Comparison of ENCODE assay signal across 8 cellular contexts in genomic region chr7:25117226-25118047, GRCh38. TPM values are rescaled to one million over a fixed set of nuclear protein-coding genes. Genes with fewer than 3 reads are reported as not detected.
DNase-seq lines count a peak whose midpoint lies in the region; ATAC-seq and TF ChIP-seq lines count a peak whose summit lies in the region.

No MANE protein-coding gene starts in this region.

- 45 to 49% methylated on average over 7 of the region's 7 CpGs for WGBS in heart right ventricle, 2 donors

- CTCF ChIA-PET in GM10248 (lab: Yijun Ruan, JAX): interaction anchor here (0.9 to 4.1 kb wide), 8 partner anchors 19 to 316 kb away, joined by 3 to 21 read pairs (median 6); no protein-coding TSS in a partner anchor

- peaks cover 0 to 23% (median 10%) of the 10 kb centered on the region in 9 donors for H3K4me1 ChIP-seq in heart right ventricle
- H3K4me1 ChIP-seq in BE2C: no peaks in the 10 kb centered on the region; the same call in 1 of the 2 replicates

- no peak overlapping the region for H3K4me3 ChIP-seq in heart right ventricle
- no peak overlapping the region for H3K4me3 ChIP-seq in BE2C (ENCODE audit: low read depth, low read length)

- TF ChIP-seq CTCF in GM10248 (IDR thresholded peaks at IDR 0.05; ENCODE audit: control extremely low read depth, extremely low read depth, low read depth, missing control alignments) (no peak), heart right ventricle (IDR thresholded peaks at IDR 0.05) (no peak), BE2C (IDR thresholded peaks at IDR 0.05; ENCODE audit: low read depth, low read length) (no peak), omental fat pad (IDR thresholded peaks at IDR 0.05) (no peak)

- H3K9me3 ChIP-seq in heart right ventricle: no peaks in the 10 kb centered on the region
- no peaks in the 10 kb centered on the region for H3K9me3 ChIP-seq in BE2C

- intact Hi-C loops in heart right ventricle (cut with DNase I): no loop called here

- POLR2A ChIA-PET in GM10248 (lab: Yijun Ruan, JAX): interaction anchor here (1.2 kb wide), 1 partner anchor 25 kb away, joined by 3 read pairs; no protein-coding TSS in a partner anchor

- peak overlapping the region in 2 of 10 donors; percentile 49 to 56 for H3K27ac ChIP-seq in heart right ventricle

- ATAC-seq in GM19463 (IDR thresholded peaks at IDR 0.05; ENCODE audit: unreplicated experiment) (peak; percentile 83), HG03378 (IDR thresholded peaks at IDR 0.05; ENCODE audit: unreplicated experiment) (peak; percentile 89), heart right ventricle (peak in 7 of 8 donors; percentile 23 to 67 (median 46)), omental fat pad (ENCODE audit: low FRiP score) (no peak)

- H3K27me3 ChIP-seq in heart right ventricle: no peaks in the 10 kb centered on the region
- H3K27me3 ChIP-seq in BE2C: no peaks in the 10 kb centered on the region

- H3K36me3 ChIP-seq in heart right ventricle: peaks cover 0 to 41% (median 14%) of the 10 kb centered on the region in 9 donors
- peaks cover 53% of the 10 kb centered on the region for H3K36me3 ChIP-seq in BE2C

- DNase-seq in GM10248 (ENCODE audit: extremely low spot score) (peak; percentile 70), heart right ventricle (no peak), BE2C (no peak), GOT3 (lab: John Stamatoyannopoulos, UW) (no peak), omental fat pad (ENCODE audit: low spot score) (no peak)
- DNase-seq in effector CD8-positive, alpha-beta T cell (lab: John Stamatoyannopoulos, UW): no peak

RNA-seq across cellular contexts. Expression of gene CYCS, which starts 7.6 kb away (rescaled TPM):
- total RNA-seq in heart right ventricle: 100 to 1,000 TPM; 440 to 896 (median 676) TPM
- 100 to 1,000 TPM; 315 to 417 TPM for polyA plus RNA-seq in heart right ventricle
- polyA plus RNA-seq in BE2C (2012; ENCODE audit: insufficient read depth, insufficient read length, low read depth): 503 TPM
- 10 to 100 TPM; 40.8 to 84.4 (median 56.1) TPM for total RNA-seq in omental fat pad

Comparison
In these comparisons a context has a peak if more than half of its experiments do, and no peak if none do; other contexts are left out.
1. RNA of gene CYCS, which starts 7.6 kb away (total RNA-seq): 440 to 896 TPM in heart right ventricle; 40.8 to 84.4 TPM in omental fat pad; every median in the first group is over 4 times any median in the second.